ENCODE assay signal across 1 cellular context in the genomic region with DNA sequence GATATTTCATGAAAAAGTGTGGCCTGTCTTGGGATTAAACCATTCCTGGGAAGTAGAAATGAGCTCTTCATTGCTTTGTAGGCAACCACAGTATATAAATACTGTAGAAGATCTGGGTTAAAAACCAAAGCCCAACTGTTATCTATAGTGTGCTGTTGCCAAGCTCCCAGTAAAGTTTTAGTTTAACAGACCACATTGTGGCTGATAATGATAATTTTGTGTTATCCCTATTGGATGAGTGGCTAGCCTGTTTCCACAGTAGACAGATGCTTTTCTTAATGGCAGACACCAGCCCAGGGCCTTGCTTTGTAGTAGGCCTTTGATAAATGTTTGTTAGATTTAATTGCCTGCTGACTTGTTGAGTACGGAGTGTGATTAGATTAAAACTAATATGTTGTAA.
TF ChIP-seq lines count a peak whose summit lies in the region.

No MANE protein-coding gene starts in this region.

TF ChIP-seq in IMR-90, 13 proteins besides CTCF, POLR2A, EP300 and RAD21:
- TF ChIP-seq CEBPB (IDR thresholded peaks at IDR 0.05; ENCODE audit: low read depth, low read length) (no peak), ELK1 (IDR thresholded peaks at IDR 0.05; ENCODE audit: borderline replicate concordance, low read depth, low read length) (no peak), RFX5 (IDR thresholded peaks at IDR 0.05; ENCODE audit: low read depth, low read length) (no peak)
